20 cellular contexts compared by ENCODE assay signal in genomic region chr12:32353540-32353939, GRCh38.
"Had no signal": no experiment of that assay in that cellular context is flagged by ENCODE, and none has a peak within 500 bp of the region (broad histone marks: within the 10 kb centered on the region; RNA-seq: fewer than 3 reads in every experiment).

No MANE protein-coding gene starts in this region.

- H3K27ac Mint-ChIP-seq: naive thymus-derived CD8-positive, alpha-beta T cell; stimulated activated naive B cell treated with anti-CD40 and anti-IgM and Interleukin-4, amounts not matched to agents 10 μg/mL and 1 μg/mL and 100 μg/mL, for 72 hours; stimulated activated naive CD8-positive, alpha-beta T cell treated with anti-CD3 and anti-CD28 coated beads, Interleukin-15, amount 100 ng/mL, for 72 hours had no signal

- H3K4me3 Mint-ChIP-seq: naive thymus-derived CD8-positive, alpha-beta T cell; stimulated activated naive B cell treated with anti-CD40 and anti-IgM and Interleukin-4, amounts not matched to agents 10 μg/mL and 1 μg/mL and 100 μg/mL, for 72 hours; stimulated activated naive CD8-positive, alpha-beta T cell treated with anti-CD3 and anti-CD28 coated beads, Interleukin-15, amount 100 ng/mL, for 72 hours had no signal

- H3K27me3 Mint-ChIP-seq: naive thymus-derived CD8-positive, alpha-beta T cell; stimulated activated naive B cell treated with anti-CD40 and anti-IgM and Interleukin-4, amounts not matched to agents 10 μg/mL and 1 μg/mL and 100 μg/mL, for 72 hours; stimulated activated naive CD8-positive, alpha-beta T cell treated with anti-CD3 and anti-CD28 coated beads, Interleukin-15, amount 100 ng/mL, for 72 hours had no signal

- H3K4me1 ChIP-seq: esophagus muscularis mucosa, gastroesophageal sphincter, psoas muscle, spleen, testis, transverse colon had no signal

- H3K36me3 ChIP-seq: gastroesophageal sphincter, neutrophil, transverse colon had no signal

- DNase-seq: effector memory CD4-positive, alpha-beta T cell; foreskin fibroblast; kidney glomerular epithelial cell; mammary epithelial cell; mucosa of descending colon; naive thymus-derived CD8-positive, alpha-beta T cell; psoas muscle; retina; spleen; stimulated activated CD4-positive, alpha-beta T cell treated with anti-CD3 and anti-CD28 coated beads, Interleukin-15, amount 100 ng/mL, for 24 hours; stimulated activated CD4-positive, alpha-beta T cell treated with anti-CD3 and anti-CD28 coated beads, Interleukin-1b, Interleukin-23, amount 100 ng/mL, for 48 hours; stimulated activated CD4-positive, alpha-beta T cell treated with anti-CD3 and anti-CD28 coated beads, Interleukin-4, amount 100 ng/mL, for 24 hours; stimulated activated naive B cell treated with anti-CD40 and anti-IgM and Interleukin-4, amounts not matched to agents 10 μg/mL and 1 μg/mL and 100 μg/mL, for 72 hours; stimulated activated naive CD8-positive, alpha-beta T cell treated with anti-CD3 and anti-CD28 coated beads, Interleukin-15, amount 100 ng/mL, for 72 hours; testis; transverse colon had no signal

- H3K27ac ChIP-seq: esophagus muscularis mucosa, gastroesophageal sphincter, neutrophil, psoas muscle, spleen, testis, transverse colon had no signal

- H3K9me3 ChIP-seq: esophagus muscularis mucosa, gastroesophageal sphincter, mucosa of descending colon, neutrophil, psoas muscle, spleen, testis, transverse colon had no signal

- H3K27me3 ChIP-seq: esophagus muscularis mucosa, gastroesophageal sphincter, neutrophil, spleen, testis, transverse colon had no signal

- H3K4me3 ChIP-seq: esophagus muscularis mucosa, gastroesophageal sphincter, mucosa of descending colon, psoas muscle, spleen, testis, transverse colon had no signal

- H3K9me3 Mint-ChIP-seq: naive thymus-derived CD8-positive, alpha-beta T cell; stimulated activated naive B cell treated with anti-CD40 and anti-IgM and Interleukin-4, amounts not matched to agents 10 μg/mL and 1 μg/mL and 100 μg/mL, for 72 hours; stimulated activated naive CD8-positive, alpha-beta T cell treated with anti-CD3 and anti-CD28 coated beads, Interleukin-15, amount 100 ng/mL, for 72 hours had no signal

- H3K4me1 Mint-ChIP-seq: naive thymus-derived CD8-positive, alpha-beta T cell; stimulated activated naive B cell treated with anti-CD40 and anti-IgM and Interleukin-4, amounts not matched to agents 10 μg/mL and 1 μg/mL and 100 μg/mL, for 72 hours; stimulated activated naive CD8-positive, alpha-beta T cell treated with anti-CD3 and anti-CD28 coated beads, Interleukin-15, amount 100 ng/mL, for 72 hours had no signal

- ATAC-seq: gastroesophageal sphincter; mucosa of descending colon; naive thymus-derived CD8-positive, alpha-beta T cell; psoas muscle; sciatic nerve; stimulated activated naive B cell treated with anti-CD40 and anti-IgM and Interleukin-4, amounts not matched to agents 10 μg/mL and 1 μg/mL and 100 μg/mL, for 72 hours; stimulated activated naive CD8-positive, alpha-beta T cell treated with anti-CD3 and anti-CD28 coated beads, Interleukin-15, amount 100 ng/mL, for 72 hours had no signal
